In the genomic region with DNA sequence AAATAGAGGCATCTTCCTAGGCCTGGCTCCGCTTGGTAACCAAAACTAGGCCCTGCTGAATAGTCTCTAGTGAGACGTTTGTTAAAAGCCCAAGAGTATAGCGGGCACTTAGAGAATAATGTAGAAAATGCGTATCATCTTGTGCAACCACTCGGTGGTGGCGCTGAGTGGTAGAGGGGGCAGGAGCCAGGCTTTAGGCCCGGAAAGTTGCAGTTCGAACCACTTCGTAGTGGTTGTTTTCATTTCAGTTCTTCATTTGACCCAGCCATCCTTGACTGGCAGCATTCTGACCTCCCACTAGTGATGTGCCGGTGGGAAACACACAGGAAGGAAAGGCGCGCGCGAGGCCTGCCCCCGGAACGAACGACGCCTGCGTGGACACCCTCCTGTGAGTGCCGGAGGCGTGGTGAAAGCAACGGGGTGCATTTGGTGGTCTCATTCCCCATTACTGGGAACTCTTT, we compare ENCODE assay signal across 8 cellular contexts. TPM values are rescaled to one million over a fixed set of nuclear protein-coding genes. Genes with fewer than 3 reads are reported as not detected.
DNase-seq lines count a peak whose midpoint lies in the region; ATAC-seq, FAIRE-seq and TF ChIP-seq lines count a peak whose summit lies in the region.

No MANE protein-coding gene starts in this region.

- dilution Hi-C loops in mammary epithelial cell (cut with HindIII; ENCODE audit: low sequenced_read_pairs): no loop called here

- H3K79me2 ChIP-seq in mammary epithelial cell (ENCODE audit: insufficient read depth, low read length): no peaks in the 10 kb centered on the region

- peaks cover 12% of the 10 kb centered on the region for H3K4me1 ChIP-seq in mammary epithelial cell (ENCODE audit: insufficient read depth, low read length)
- H3K4me1 ChIP-seq in breast epithelium: no peaks in the 10 kb centered on the region

- H3K4me3 ChIP-seq in mammary epithelial cell (replicated peaks in 1 of 3; ENCODE audit: insufficient read depth in 1 of 3, low read depth in 2 of 3, low read length in 3 of 3): no peak overlapping the region
- peak overlapping the region in 1 of 3 donors; percentile 44 for H3K4me3 ChIP-seq in breast epithelium
- H3K4me3 ChIP-seq in foreskin fibroblast (ENCODE audit: low read depth in 1 of 2, low read length in 2 of 2): peak overlapping the region; percentile 25 to 27

- CTCF ChIA-PET in mammary epithelial cell (lab: Charles Lee; ENCODE audit: low non-redundant PET): no interaction called here

- H3K36me3 ChIP-seq in mammary epithelial cell (ENCODE audit: insufficient read depth, low read length) (no peaks in the 10 kb centered on the region), breast epithelium (no peaks in the 10 kb centered on the region)

- peaks cover 11 to 18% of the 10 kb centered on the region in 2 donors for H3K4me1 Mint-ChIP-seq in stimulated activated naive B cell treated with anti-CD40 and anti-IgM and Interleukin-4, amounts not matched to agents 10 μg/mL and 1 μg/mL and 100 μg/mL, for 72 hours

- peaks cover 2 to 7% of the 10 kb centered on the region in 2 donors for H3K36me3 Mint-ChIP-seq in stimulated activated naive B cell treated with anti-CD40 and anti-IgM and Interleukin-4, amounts not matched to agents 10 μg/mL and 1 μg/mL and 100 μg/mL, for 72 hours

- WGBS in mammary epithelial cell (ENCODE audit: low coverage, missing lambda C conversion rate): 46% methylated on average over 21 of the region's 22 CpGs

- H4K20me1 ChIP-seq in mammary epithelial cell (ENCODE audit: insufficient read depth, low read length): no peaks in the 10 kb centered on the region

- intact Hi-C loops in mammary epithelial cell (cut with micrococcal nuclease) (loop anchor here (2.0 to 5.0 kb wide), 5 partner anchors 43 to 399 kb away; partner anchors contain the start of gene ZSCAN12), breast epithelium (cut with DNase I; ENCODE audit: low total_unique reads) (no loop called here)

- peaks cover 11 to 19% of the 10 kb centered on the region in 2 donors for H3K9me3 Mint-ChIP-seq in stimulated activated naive B cell treated with anti-CD40 and anti-IgM and Interleukin-4, amounts not matched to agents 10 μg/mL and 1 μg/mL and 100 μg/mL, for 72 hours

- no peak for FAIRE-seq in frontal cortex (lab: Jason Lieb, UNC)

- in situ Hi-C loops in mammary epithelial cell (cut with MboI; ENCODE audit: low sequenced_read_pairs in 2 of 2): no loop called here

- no peak overlapping the region for H3K9ac ChIP-seq in mammary epithelial cell (ENCODE audit: insufficient read depth, low read length)

- TF ChIP-seq CTCF in mammary epithelial cell (conservative IDR thresholded peaks at IDR 0.05 in 1 of 2, IDR thresholded peaks at IDR 0.05 in 1 of 2; ENCODE audit: extremely low read depth in 1 of 2, insufficient read depth in 1 of 2, low read depth in 1 of 2, low read length in 2 of 2) (no peak), breast epithelium (IDR thresholded peaks at IDR 0.05) (no peak), foreskin fibroblast (IDR thresholded peaks at IDR 0.05; ENCODE audit: low read depth, low read length) (no peak)

- H3K27me3 Mint-ChIP-seq in stimulated activated naive B cell treated with anti-CD40 and anti-IgM and Interleukin-4, amounts not matched to agents 10 μg/mL and 1 μg/mL and 100 μg/mL, for 72 hours: peaks cover 43 to 64% of the 10 kb centered on the region in 2 donors

- H3K4me3 Mint-ChIP-seq in stimulated activated naive B cell treated with anti-CD40 and anti-IgM and Interleukin-4, amounts not matched to agents 10 μg/mL and 1 μg/mL and 100 μg/mL, for 72 hours: peak overlapping the region; percentile 35 to 47

- BruUV-seq in mammary epithelial cell (replicated peaks; lab: Mats Ljungman, UMichigan): no TSS peak

- peak overlapping the region; percentile 59 for H3K4me2 ChIP-seq in mammary epithelial cell (ENCODE audit: insufficient read depth, low read depth, low read length)

- peak; percentile 50 to 80 for ATAC-seq in stimulated activated naive B cell treated with anti-CD40 and anti-IgM and Interleukin-4, amounts not matched to agents 10 μg/mL and 1 μg/mL and 100 μg/mL, for 72 hours (replicated peaks)
- ATAC-seq in GM21528 (IDR thresholded peaks at IDR 0.05; ENCODE audit: low FRiP score, unreplicated experiment): no peak

- H3K27ac ChIP-seq in mammary epithelial cell (ENCODE audit: insufficient read depth, low read depth, low read length) (no peak overlapping the region), breast epithelium (no peak overlapping the region)

- H2AFZ ChIP-seq in mammary epithelial cell (ENCODE audit: low read depth, low read length): peak overlapping the region; percentile 64

- TF ChIP-seq POLR2A in breast epithelium (IDR thresholded peaks at IDR 0.05): no peak

- no peak for DNase-seq in mammary epithelial cell
- no peak for DNase-seq in breast epithelium (ENCODE audit: low spot score in 2 of 2)
- DNase-seq in activated CD4-positive, alpha-beta T cell treated with anti-CD3 and anti-CD28 coated beads for 4 hours: peak; percentile 7 to 17
- DNase-seq in foreskin fibroblast: peak in 1 of 2 donors; percentile 28
- DNase-seq in stimulated activated naive B cell treated with anti-CD40 and anti-IgM and Interleukin-4, amounts not matched to agents 10 μg/mL and 1 μg/mL and 100 μg/mL, for 72 hours: peak; percentile 9
- no peak for DNase-seq in frontal cortex (ENCODE audit: low spot score in 2 of 2)
- DNase-seq in mucosa of gallbladder (ENCODE audit: low spot score): no peak

- H3K9me3 ChIP-seq in mammary epithelial cell (replicated peaks; ENCODE audit: insufficient read depth, low read length) (no peaks in the 10 kb centered on the region), breast epithelium (no peaks in the 10 kb centered on the region)

- no peak overlapping the region for H3K27ac Mint-ChIP-seq in stimulated activated naive B cell treated with anti-CD40 and anti-IgM and Interleukin-4, amounts not matched to agents 10 μg/mL and 1 μg/mL and 100 μg/mL, for 72 hours

- H3K27me3 ChIP-seq in mammary epithelial cell (ENCODE audit: insufficient read depth, low read length): no peaks in the 10 kb centered on the region
- H3K27me3 ChIP-seq in breast epithelium: peaks cover 0 to 9% of the 10 kb centered on the region in 2 donors

RNA-seq across cellular contexts. Expression of gene GPX5, which starts 18.0 kb away (rescaled TPM):
- not detected for total RNA-seq in mammary epithelial cell
- polyA plus RNA-seq in mammary epithelial cell: not detected
- polyA minus RNA-seq in mammary epithelial cell: not detected
- not detected for total RNA-seq in breast epithelium
- total RNA-seq in frontal cortex: not detected
- total RNA-seq in mucosa of gallbladder: not detected

RNA-seq across cellular contexts. Expression of gene GPX6, which starts 28.1 kb away (rescaled TPM):
- total RNA-seq in mammary epithelial cell: not detected
- polyA plus RNA-seq in mammary epithelial cell: not detected
- not detected for polyA minus RNA-seq in mammary epithelial cell
- not detected for total RNA-seq in breast epithelium
- not detected for total RNA-seq in frontal cortex
- not detected for total RNA-seq in mucosa of gallbladder

Comparison
In these comparisons a context has a peak if more than half of its experiments do, and no peak if none do; other contexts are left out.
1. DNase-seq: peak in activated CD4-positive, alpha-beta T cell treated with anti-CD3 and anti-CD28 coated beads for 4 hours (2 of 2) and stimulated activated naive B cell treated with anti-CD40 and anti-IgM and Interleukin-4, amounts not matched to agents 10 μg/mL and 1 μg/mL and 100 μg/mL, for 72 hours (single experiment); none in mammary epithelial cell (single experiment), breast epithelium (0 of 2), frontal cortex (0 of 2) and mucosa of gallbladder (single experiment).
2. H3K4me3 ChIP-seq: peak in foreskin fibroblast (2 of 2); none in mammary epithelial cell (0 of 3).